In the genomic region with DNA sequence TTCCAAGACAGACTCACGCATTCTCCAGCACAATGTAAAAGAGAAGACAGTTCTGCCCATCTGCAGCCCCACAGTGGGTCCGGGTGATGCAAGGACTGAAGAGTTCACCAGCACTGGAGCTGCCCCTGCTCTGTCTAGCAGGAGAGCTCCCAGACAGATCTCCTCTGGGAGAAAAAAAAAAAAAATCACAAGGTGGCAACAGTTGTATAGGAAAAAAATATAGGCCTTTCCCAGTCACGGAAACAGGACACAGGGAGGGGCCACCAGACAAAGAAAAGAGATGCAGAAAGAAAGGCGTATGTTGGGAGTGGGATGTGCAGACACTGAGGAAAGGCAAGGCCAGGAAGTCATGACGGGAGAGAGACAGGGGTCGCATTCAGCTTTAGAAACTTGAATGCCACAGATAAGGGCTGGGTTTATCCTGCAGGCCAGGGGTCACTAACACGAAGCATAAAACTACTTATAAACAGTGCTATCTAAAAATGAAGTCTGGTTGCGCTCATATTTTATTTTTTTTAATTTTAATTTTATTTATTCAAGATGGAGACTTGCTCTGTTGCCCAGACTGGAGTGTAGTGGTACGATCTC, we compare ENCODE assay signal across 12 cellular contexts.
"Had no signal": no experiment of that assay in that cellular context is flagged by ENCODE, and none has a peak within 500 bp of the region (broad histone marks: within the 10 kb centered on the region; RNA-seq: fewer than 3 reads in every experiment).

No MANE protein-coding gene starts in this region.

- H3K9me3 Mint-ChIP-seq: activated T-helper 1 cell treated with anti-CD3 and anti-CD28 coated beads, Interleukin-12 subunit alpha, Interleukin-12 subunit beta, Interleukin-2, Interleukin-4 antibody, amounts not matched to agents 30 ng/mL and 10 ng/mL and 1 ng/mL, durations not matched to agents 14 hours and 24 hours and 36 hours; immature natural killer cell had no signal

- H3K4me1 Mint-ChIP-seq: activated naive CD8-positive, alpha-beta T cell treated with anti-CD3 and anti-CD28 coated beads, Interleukin-2, amount 50 U/mL, for 24 hours had no signal

- ATAC-seq: activated naive CD8-positive, alpha-beta T cell treated with anti-CD3 and anti-CD28 coated beads, Interleukin-2, amount 50 U/mL, for 24 hours; upper lobe of right lung had no signal

- H3K27me3 Mint-ChIP-seq: activated naive CD8-positive, alpha-beta T cell treated with anti-CD3 and anti-CD28 coated beads, Interleukin-2, amount 50 U/mL, for 24 hours had no signal

- DNase-seq: activated CD4-positive, alpha-beta T cell treated with anti-CD3 and anti-CD28 coated beads for 48 hours; activated naive CD4-positive, alpha-beta T cell; activated naive CD8-positive, alpha-beta T cell treated with anti-CD3 and anti-CD28 coated beads, Interleukin-2, amount 50 U/mL, for 24 hours; colonic mucosa; effector memory CD4-positive, alpha-beta T cell; immature natural killer cell; ovary; stimulated activated CD4-positive, alpha-beta T cell treated with anti-CD3 and anti-CD28 coated beads, Interleukin-2, amount 100 ng/mL, for 48 hours; stimulated activated naive CD4-positive, alpha-beta T cell treated with Interleukin-2 at 50 U/mL for 16 hours; upper lobe of right lung; WERI-Rb-1 had no signal

- H3K27ac Mint-ChIP-seq: activated naive CD8-positive, alpha-beta T cell treated with anti-CD3 and anti-CD28 coated beads, Interleukin-2, amount 50 U/mL, for 24 hours; activated T-helper 1 cell treated with anti-CD3 and anti-CD28 coated beads, Interleukin-12 subunit alpha, Interleukin-12 subunit beta, Interleukin-2, Interleukin-4 antibody, amounts not matched to agents 30 ng/mL and 10 ng/mL and 1 ng/mL, durations not matched to agents 14 hours and 24 hours and 36 hours had no signal

- H3K36me3 Mint-ChIP-seq: immature natural killer cell had no signal

- H3K4me3 Mint-ChIP-seq: activated naive CD8-positive, alpha-beta T cell treated with anti-CD3 and anti-CD28 coated beads, Interleukin-2, amount 50 U/mL, for 24 hours; activated T-helper 1 cell treated with anti-CD3 and anti-CD28 coated beads, Interleukin-12 subunit alpha, Interleukin-12 subunit beta, Interleukin-2, Interleukin-4 antibody, amounts not matched to agents 30 ng/mL and 10 ng/mL and 1 ng/mL, durations not matched to agents 14 hours and 24 hours and 36 hours; immature natural killer cell had no signal
